Comparison of ENCODE assay signal across 17 cellular contexts in the genomic region with DNA sequence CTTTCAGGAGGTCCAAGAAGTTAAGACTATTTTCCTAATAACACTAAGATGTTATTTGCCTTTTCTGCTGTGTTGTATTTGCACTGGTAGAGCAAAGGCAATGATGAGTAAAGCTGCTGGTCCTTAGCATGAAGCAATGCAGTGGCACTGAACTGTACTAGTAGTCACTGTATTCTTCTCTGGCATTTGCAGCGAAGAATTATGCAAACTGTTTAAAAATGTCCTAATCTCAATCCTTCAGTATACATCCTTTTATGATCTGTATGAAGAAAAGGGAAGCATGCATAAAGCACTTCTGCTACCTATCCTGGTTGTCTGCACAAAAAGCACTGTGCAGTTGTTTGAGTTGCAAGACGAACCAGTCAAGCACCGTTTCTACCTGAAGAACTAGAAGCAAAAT. TPM values are rescaled to one million over a fixed set of nuclear protein-coding genes. Genes with fewer than 3 reads are reported as not detected.
DNase-seq lines count a peak whose midpoint lies in the region; FAIRE-seq and TF ChIP-seq lines count a peak whose summit lies in the region.
"Had no signal": no experiment of that assay in that cellular context is flagged by ENCODE, and none has a peak within 500 bp of the region (broad histone marks: within the 10 kb centered on the region; RNA-seq: fewer than 3 reads in every experiment).

No MANE protein-coding gene starts in this region.

- CTCF ChIA-PET in H1 (lab: Charles Lee; ENCODE audit: partially characterized antibody), result interaction anchor here (1.0 to 1.2 kb wide), 4 partner anchors 10 to 75 kb away, joined by 3 to 5 read pairs (median 4); no protein-coding TSS in a partner anchor

- peaks cover 0 to 5% (median 4%) of the 10 kb centered on the region in 4 experiments; a peak in 3 of 7 replicates for H3K4me1 ChIP-seq in H1 (replicated peaks in 1 of 4; ENCODE audit: control insufficient read depth in 3 of 4, insufficient read depth in 4 of 4, low read length in 3 of 4)
- H3K4me1 ChIP-seq in SJCRH30, result no peaks in the 10 kb centered on the region
- no peaks in the 10 kb centered on the region for H3K4me1 ChIP-seq in Peyer's patch

- FAIRE-seq in H1 (lab: Jason Lieb, UNC), result no peak
- FAIRE-seq: GM12892 had no signal

- H2BK15ac ChIP-seq in H1 (ENCODE audit: low read length), result no peak overlapping the region

- TF ChIP-seq CTCF in H1 (IDR thresholded peaks at IDR 0.05; ENCODE audit: control extremely low read depth in 1 of 3, insufficient read depth in 1 of 3, low read depth in 1 of 3, low read length in 3 of 3), result no peak
- TF ChIP-seq CTCF in Peyer's patch (IDR thresholded peaks at IDR 0.05), result no peak

- H2BK5ac ChIP-seq in H1 (ENCODE audit: low read depth, low read length), result 0 out of 2 replicates have a peak overlapping the region, but pooled peaks have one; percentile 38

- no peak overlapping the region for H3K4me3 ChIP-seq in H1 (ENCODE audit: extremely low read depth in 1 of 4, insufficient read depth in 2 of 4, low read depth in 3 of 4, low read length in 4 of 4)
- H3K4me3 ChIP-seq in SJCRH30, result no peak overlapping the region
- no peak overlapping the region for H3K4me3 ChIP-seq in Peyer's patch
- H3K4me3 ChIP-seq: BLaER1 treated with 17β-estradiol and CSF1 and Interleukin-3, amounts not matched to agents 10 nM and 100 nM had no signal

- no peak for TF ChIP-seq RAD21 in H1 (IDR thresholded peaks at IDR 0.05 in 1 of 2, conservative IDR thresholded peaks at IDR 0.05 in 1 of 2; ENCODE audit: low read depth in 2 of 2, low read length in 2 of 2)

- no peak overlapping the region for H2BK12ac ChIP-seq in H1 (ENCODE audit: low read depth, low read length)

- no peak overlapping the region for H2BK20ac ChIP-seq in H1 (ENCODE audit: low read length)

- H3K27ac ChIP-seq in H1 (ENCODE audit: low read depth, low read length) (no peak overlapping the region), SJCRH30 (no peak overlapping the region), Peyer's patch (no peak overlapping the region)
- H3K27ac ChIP-seq: BLaER1 treated with 17β-estradiol and CSF1 and Interleukin-3, amounts not matched to agents 10 nM and 100 nM had no signal

- H3K23me2 ChIP-seq in H1 (ENCODE audit: low read depth, low read length), result no peaks in the 10 kb centered on the region

- H4K20me1 ChIP-seq in H1 (replicated peaks in 1 of 2; ENCODE audit: control insufficient read depth in 1 of 2, insufficient read depth in 2 of 2, low read length in 2 of 2), result peaks cover 31 to 35% of the 10 kb centered on the region in 2 experiments
- H4K20me1 ChIP-seq: BLaER1 treated with 17β-estradiol and CSF1 and Interleukin-3, amounts not matched to agents 10 nM and 100 nM had no signal

- H3K79me1 ChIP-seq in H1 (ENCODE audit: low read depth, low read length), result peaks cover 9% of the 10 kb centered on the region

- H3K56ac ChIP-seq in H1 (replicated peaks; ENCODE audit: insufficient read length, low read depth, low read length), result no peak overlapping the region

- H2AFZ ChIP-seq in H1 (ENCODE audit: low read length), result no peak overlapping the region

- no peak overlapping the region for H4K5ac ChIP-seq in H1 (ENCODE audit: insufficient read length, low read depth, low read length)

- H3K27me3 ChIP-seq in H1 (replicated peaks in 1 of 4; ENCODE audit: control insufficient read depth in 3 of 4, extremely low read depth in 1 of 4, insufficient read depth in 3 of 4, low read length in 3 of 4) (no peaks in the 10 kb centered on the region), SJCRH30 (no peaks in the 10 kb centered on the region), Peyer's patch (no peaks in the 10 kb centered on the region)
- H3K27me3 ChIP-seq: BLaER1 treated with 17β-estradiol and CSF1 and Interleukin-3, amounts not matched to agents 10 nM and 100 nM had no signal

- POLR2A ChIA-PET in H1 (lab: Charles Lee; ENCODE audit: partially characterized antibody), result interaction anchor here (0.8 to 1.7 kb wide), 3 partner anchors 10 to 81 kb away, joined by 3 to 5 read pairs (median 3); no protein-coding TSS in a partner anchor

- WGBS in H1 (ENCODE audit: extremely low coverage in 1 of 2, insufficient coverage in 1 of 2, insufficient read length in 1 of 2, insufficient replicate concordance in 2 of 2, low coverage in 1 of 2, low lambda C conversion rate in 2 of 2, missing lambda C conversion rate in 1 of 2), 2 experiments, result 95% methylated on average over 3 of the region's 3 CpGs; no CpG with 5 or more reads in 1 of the 2 experiments

- H3K18ac ChIP-seq in H1 (ENCODE audit: extremely low read depth, low read length), result no peak overlapping the region

- TF ChIP-seq POLR2A in H1 (IDR thresholded peaks at IDR 0.05; ENCODE audit: control extremely low read depth in 1 of 2, low read depth in 2 of 2, low read length in 2 of 2), result no peak
- no peak for TF ChIP-seq POLR2A in Peyer's patch (IDR thresholded peaks at IDR 0.05)

- no peak overlapping the region for H3K23ac ChIP-seq in H1 (ENCODE audit: insufficient read length)

- H3K14ac ChIP-seq in H1 (ENCODE audit: insufficient read length), result no peak overlapping the region

- H2AK5ac ChIP-seq in H1 (ENCODE audit: low read depth, low read length), result no peak overlapping the region

- no peak overlapping the region for H4K8ac ChIP-seq in H1 (ENCODE audit: extremely low read depth, insufficient read depth, low read length)

- DNase-seq in GF-D8 (lab: John Stamatoyannopoulos, UW) (peak; percentile 41), MV-4-11 (lab: John Stamatoyannopoulos, UW) (peak; percentile 64), SIG-M5 (lab: John Stamatoyannopoulos, UW) (peak; percentile 60), H1 (ENCODE audit: low read depth in 1 of 2, low spot score in 2 of 2) (no peak), NCI-H2227 (lab: John Stamatoyannopoulos, UW; ENCODE audit: unreplicated experiment) (no peak), SJCRH30 (no peak), Peyer's patch (no peak), HK-2 (ENCODE audit: unreplicated experiment) (no peak)
- DNase-seq: DND-41, NCI-H1092, NCI-H1694, NCI-H2227 treated with DMSO at 0.1 percent for 48 hours, NCI-H524, PC-3 had no signal

- H4K91ac ChIP-seq in H1 (replicated peaks; ENCODE audit: insufficient read length, low read length), result no peak overlapping the region

- H3K9ac ChIP-seq in H1 (replicated peaks in 1 of 4; ENCODE audit: extremely low read depth in 1 of 4, low read depth in 3 of 4, low read length in 3 of 4), result no peak overlapping the region
- H3K9ac ChIP-seq: BLaER1 treated with 17β-estradiol and CSF1 and Interleukin-3, amounts not matched to agents 10 nM and 100 nM had no signal

- H3K9me3 ChIP-seq in H1 (ENCODE audit: insufficient read depth in 2 of 2, low read depth in 1 of 2, low read length in 1 of 2), result no peaks in the 10 kb centered on the region
- no peaks in the 10 kb centered on the region for H3K9me3 ChIP-seq in SJCRH30 (replicated peaks)
- no peaks in the 10 kb centered on the region for H3K9me3 ChIP-seq in Peyer's patch
- H3K9me3 ChIP-seq: BLaER1 treated with 17β-estradiol and CSF1 and Interleukin-3, amounts not matched to agents 10 nM and 100 nM had no signal

- H3K79me2 ChIP-seq in H1 (ENCODE audit: control insufficient read depth in 1 of 2, insufficient read depth in 2 of 2, low read length in 2 of 2), result peaks cover 38 to 100% of the 10 kb centered on the region in 2 experiments

- H2BK120ac ChIP-seq in H1 (replicated peaks; ENCODE audit: low read depth, low read length), result no peak overlapping the region

- no peak overlapping the region for H3K4ac ChIP-seq in H1 (replicated peaks; ENCODE audit: insufficient read length, low read depth, low read length)

- TF ChIP-seq EP300 in H1 (IDR thresholded peaks at IDR 0.05; ENCODE audit: borderline replicate concordance in 1 of 2, low read depth in 2 of 2, low read length in 2 of 2), result no peak

- no peak overlapping the region; a peak in 1 of 4 replicates for H3K4me2 ChIP-seq in H1 (ENCODE audit: insufficient read depth in 1 of 2, low read depth in 2 of 2, low read length in 2 of 2)
- H3K4me2 ChIP-seq: BLaER1 treated with 17β-estradiol and CSF1 and Interleukin-3, amounts not matched to agents 10 nM and 100 nM had no signal

- H3K36me3 ChIP-seq in H1 (ENCODE audit: control insufficient read depth in 2 of 4, insufficient read depth in 4 of 4, low read length in 3 of 4) (peaks cover 0 to 28% (median 2%) of the 10 kb centered on the region in 4 experiments; a peak in 2 of 8 replicates), SJCRH30 (peaks cover 25% of the 10 kb centered on the region), Peyer's patch (no peaks in the 10 kb centered on the region)
- H3K36me3 ChIP-seq: BLaER1 treated with 17β-estradiol and CSF1 and Interleukin-3, amounts not matched to agents 10 nM and 100 nM had no signal

RNA-seq across cellular contexts. Expression of gene IGF2BP3, which starts 20.4 kb away (rescaled TPM):
- 190 and 193 TPM in 2 replicates for total RNA-seq in H1 (2021; fragmentation: NEBNext Ultra II Directional; extraction: Animal tissue kit (Norgen Biotek cat#: 25700))
- polyA plus RNA-seq in H1 (2011; rRNA removed), result 66.3 and 94.6 TPM in 2 replicates
- polyA plus RNA-seq in H1 (2011; cell fraction: cytosol; rRNA removed), result 104 TPM
- 157 TPM for polyA plus RNA-seq in H1 (2011; cell fraction: nucleus; rRNA removed)
- polyA plus RNA-seq in H1 (2012, experiment 1 of 2), result 85.0 to 196 TPM (median 117 TPM) in 4 replicates
- polyA plus RNA-seq in H1 (2012, experiment 2 of 2), result 5.9 TPM
- 133 TPM for polyA plus RNA-seq in H1 (2013, experiment 1 of 2)
- polyA plus RNA-seq in H1 (2013, experiment 2 of 2), result 122 TPM
- polyA minus RNA-seq in H1 (2011; rRNA and poly(A)+ RNA removed), result 185 and 189 TPM in 2 replicates
- 145 TPM for polyA minus RNA-seq in H1 (2011; cell fraction: cytosol; rRNA and poly(A)+ RNA removed)
- 247 TPM for polyA minus RNA-seq in H1 (2011; cell fraction: nucleus; rRNA and poly(A)+ RNA removed)
- 105 and 120 TPM in 2 replicates for total RNA-seq in SJCRH30 (2014; rRNA removed; shearing (Covaris generic))
- total RNA-seq in Peyer's patch, result 1 to 10 TPM in 1 of 4 donors, not detected in 3; 1.1 TPM
- total RNA-seq: Right ventricle myocardium inferior had no signal

Comparison
In these comparisons a context has a peak if more than half of its experiments do, and no peak if none do; other contexts are left out.
1. DNase-seq: peak in GF-D8 (single experiment), MV-4-11 (single experiment) and SIG-M5 (single experiment); none in H1 (0 of 2), NCI-H2227 (single experiment), SJCRH30 (0 of 2), Peyer's patch (0 of 3) and HK-2 (single experiment).
2. RNA of gene IGF2BP3, which starts 20.4 kb away (total RNA-seq): 190 to 193 TPM in H1 and 105 to 120 TPM in SJCRH30; 1.1 TPM in Peyer's patch; every median in the first group is over 10 times any median in the second.